In genomic region chr14:87993485-87993809, GRCh38 we compare ENCODE assay signal across 8 cellular contexts. TPM values are rescaled to one million over a fixed set of nuclear protein-coding genes. Genes with fewer than 3 reads are reported as not detected.
DNase-seq lines count a peak whose midpoint lies in the region; ATAC-seq and TF ChIP-seq lines count a peak whose summit lies in the region.

No MANE protein-coding gene starts in this region.

- H2AK5ac ChIP-seq in IMR-90 (ENCODE audit: low read depth, low read length) = peak overlapping the region; percentile 65; the same call in 1 of the 2 replicates

- TF ChIP-seq CTCF in Caco-2 (IDR thresholded peaks at IDR 0.05; ENCODE audit: insufficient read depth in 1 of 2, low read depth in 1 of 2, low read length in 1 of 2, severe bottlenecking in 1 of 2, unreplicated experiment in 1 of 2) (no peak), IMR-90 (conservative IDR thresholded peaks at IDR 0.05; ENCODE audit: low read depth, low read length) (no peak), osteoblast (IDR thresholded peaks at IDR 0.05; ENCODE audit: extremely low read depth, low read depth, low read length) (no peak)

- dilution Hi-C loops in IMR-90 (cut with HindIII; ENCODE audit: low sequenced_read_pairs, unreplicated experiment) = no loop called here

- peaks cover 0 to 12% of the 10 kb centered on the region in 2 experiments; a peak in 1 of 4 replicates for H3K79me1 ChIP-seq in IMR-90 (ENCODE audit: low read depth in 1 of 2, low read length in 2 of 2)

- peaks cover 17% of the 10 kb centered on the region for H3K4me1 ChIP-seq in Caco-2
- H3K4me1 ChIP-seq in IMR-90 (ENCODE audit: control insufficient read depth, insufficient read depth, low read length) = peaks cover 8% of the 10 kb centered on the region
- H3K4me1 ChIP-seq in ectodermal cell (ENCODE audit: control insufficient read depth, insufficient read depth, low read length) = no peaks in the 10 kb centered on the region
- H3K4me1 ChIP-seq in osteoblast (ENCODE audit: insufficient read depth, low read length) = peaks cover 18% of the 10 kb centered on the region

- no peak for TF ChIP-seq RAD21 in IMR-90 (IDR thresholded peaks at IDR 0.05; ENCODE audit: low read length)

- H3K4me3 Mint-ChIP-seq in Caco-2 (ENCODE audit: unreplicated experiment) = peak overlapping the region; percentile 72

- H3K79me2 ChIP-seq in osteoblast (ENCODE audit: insufficient read depth, low read length) = no peaks in the 10 kb centered on the region

- H3K36me3 ChIP-seq in Caco-2 (ENCODE audit: control insufficient read depth, insufficient read depth, low read length) (no peaks in the 10 kb centered on the region), IMR-90 (ENCODE audit: control insufficient read depth, insufficient read depth, low read length) (no peaks in the 10 kb centered on the region), ectodermal cell (ENCODE audit: control insufficient read depth, insufficient read depth, low read length) (no peaks in the 10 kb centered on the region), osteoblast (ENCODE audit: insufficient read depth, low read length) (no peaks in the 10 kb centered on the region)

- H3K4ac ChIP-seq in IMR-90 (ENCODE audit: low read depth, low read length) = peak overlapping the region; percentile 97

- peak overlapping the region; percentile 43 for H2BK5ac ChIP-seq in IMR-90 (ENCODE audit: low read depth, low read length, poor library complexity, severe bottlenecking)

- peak overlapping the region; percentile 86 for H3K56ac ChIP-seq in IMR-90 (ENCODE audit: extremely low read depth, insufficient read depth, low read length)

- TF ChIP-seq POLR2A in IMR-90 (IDR thresholded peaks at IDR 0.05; ENCODE audit: low read depth, low read length) = no peak

- H3K9me3 Mint-ChIP-seq in Caco-2 (ENCODE audit: unreplicated experiment) = no peaks in the 10 kb centered on the region

- H3K4me1 Mint-ChIP-seq in Caco-2 (ENCODE audit: low read depth, unreplicated experiment) = peaks cover 13% of the 10 kb centered on the region

- POLR2A ChIA-PET in Caco-2 (lab: Charles Lee) = interaction anchor here (0.8 kb wide), 1 partner anchor 276 kb away, joined by 4 read pairs; no protein-coding TSS in a partner anchor
- POLR2A ChIA-PET in IMR-90 (lab: Charles Lee; ENCODE audit: unreplicated experiment) = interaction anchor here (0.6 to 0.7 kb wide), 2 partner anchors 10 to 381 kb away, joined by 5 to 6 read pairs; no protein-coding TSS in a partner anchor

- peak overlapping the region; percentile 92 for H3K18ac ChIP-seq in IMR-90 (ENCODE audit: low read depth, low read length)

- H3K4me2 ChIP-seq in IMR-90 (ENCODE audit: low read depth, low read length) (peak overlapping the region; percentile 84), osteoblast (ENCODE audit: insufficient read depth, low read length) (peak overlapping the region; percentile 79)

- peaks cover 3% of the 10 kb centered on the region; the same call in 1 of the 2 replicates for H3K9me1 ChIP-seq in IMR-90 (ENCODE audit: insufficient read depth, low read length)

- H4K20me1 ChIP-seq in IMR-90 (ENCODE audit: insufficient read depth, low read length) = no peaks in the 10 kb centered on the region
- H4K20me1 ChIP-seq in osteoblast (ENCODE audit: insufficient read depth, low read length) = no peaks in the 10 kb centered on the region

- H4K8ac ChIP-seq in IMR-90 (ENCODE audit: low read depth in 2 of 2, low read length in 2 of 2) = peak overlapping the region; percentile 98 to 99

- peak overlapping the region; percentile 94 for H4K91ac ChIP-seq in IMR-90 (ENCODE audit: insufficient read depth, low read depth, low read length)

- H3K4me3 ChIP-seq in Caco-2 (ENCODE audit: low read depth, low read length) (peak overlapping the region; percentile 75), IMR-90 (ENCODE audit: insufficient read depth, low read depth, low read length) (peak overlapping the region; percentile 65), ectodermal cell (ENCODE audit: insufficient read depth, low read depth, low read length) (peak overlapping the region; percentile 74), osteoblast (ENCODE audit: insufficient read depth, low read length) (peak overlapping the region; percentile 82)

- WGBS in IMR-90 (ENCODE audit: extremely low coverage in 2 of 2, insufficient read length in 1 of 2), 2 experiments = no CpG with 5 or more reads among the region's 5 CpGs
- WGBS in ectodermal cell, 2 experiments = 66 to 68% methylated on average over 4 to 5 of the region's 5 CpGs

- H3K9ac ChIP-seq in IMR-90 (ENCODE audit: low read depth, low read length) = peak overlapping the region; percentile 61

- peak overlapping the region; percentile 98 for H4K5ac ChIP-seq in IMR-90 (ENCODE audit: low read depth, low read length)

- H3K9me3 ChIP-seq in Caco-2 (no peaks in the 10 kb centered on the region), IMR-90 (ENCODE audit: control insufficient read depth, insufficient read depth, low read length) (no peaks in the 10 kb centered on the region), ectodermal cell (ENCODE audit: control insufficient read depth, low read length) (peaks cover 3% of the 10 kb centered on the region), osteoblast (ENCODE audit: low read depth, low read length) (no peaks in the 10 kb centered on the region)

- no peaks in the 10 kb centered on the region for H3K36me3 Mint-ChIP-seq in Caco-2 (ENCODE audit: insufficient read depth, unreplicated experiment)

- H3K14ac ChIP-seq in IMR-90 (replicated peaks; ENCODE audit: low read depth, low read length) = peak overlapping the region; percentile 99

- intact Hi-C loops in Caco-2 (cut with micrococcal nuclease; ENCODE audit: unreplicated experiment) = loop anchor here (1.0 kb wide), 1 partner anchor 31 kb away; no protein-coding TSS in a partner anchor
- intact Hi-C loops in IMR-90 (cut with micrococcal nuclease) = no loop called here

- in situ Hi-C loops in IMR-90 (cut with MboI; ENCODE audit: low sequenced_read_pairs) = no loop called here

- H3K27me3 ChIP-seq in Caco-2 (replicated peaks; ENCODE audit: control insufficient read depth, insufficient read depth, low read length) = no peaks in the 10 kb centered on the region
- H3K27me3 ChIP-seq in IMR-90 (ENCODE audit: control insufficient read depth, insufficient read depth, low read length) = no peaks in the 10 kb centered on the region
- H3K27me3 ChIP-seq in ectodermal cell (ENCODE audit: control insufficient read depth, insufficient read depth, low read length, poor library complexity, severe bottlenecking) = no peaks in the 10 kb centered on the region
- no peaks in the 10 kb centered on the region for H3K27me3 ChIP-seq in osteoblast (ENCODE audit: insufficient read depth, low read length)

- ATAC-seq in IMR-90 (ENCODE audit: low read depth) = no peak
- no peak for ATAC-seq in HG02642 (IDR thresholded peaks at IDR 0.05; ENCODE audit: poor library complexity, unreplicated experiment)
- no peak for ATAC-seq in HG03280 (IDR thresholded peaks at IDR 0.05; ENCODE audit: unreplicated experiment)
- no peak for ATAC-seq in GM21786 (IDR thresholded peaks at IDR 0.05; ENCODE audit: unreplicated experiment)

- DNase-seq in Caco-2 = no peak
- no peak for DNase-seq in IMR-90
- no peak for DNase-seq in osteoblast (ENCODE audit: insufficient read length, low spot score, missing footprints)
- no peak for DNase-seq in activated CD4-positive, CD25-positive, alpha-beta regulatory T cell (lab: John Stamatoyannopoulos, UW)

- H2BK15ac ChIP-seq in IMR-90 (ENCODE audit: low read depth, low read length) = peak overlapping the region; percentile 80; the same call in 2 of the 3 replicates

- H2AFZ ChIP-seq in IMR-90 (replicated peaks; ENCODE audit: low read length, poor library complexity) = peak overlapping the region; percentile 97
- peak overlapping the region; percentile 94 for H2AFZ ChIP-seq in osteoblast (ENCODE audit: low read length)

- H3K27me3 Mint-ChIP-seq in Caco-2 (ENCODE audit: insufficient read depth, unreplicated experiment) = no peaks in the 10 kb centered on the region

- CTCF ChIA-PET in Caco-2 (lab: Charles Lee) = interaction anchor here (0.6 to 1.6 kb wide), 5 partner anchors 40 to 1019 kb away, joined by 3 to 7 read pairs (median 6); no protein-coding TSS in a partner anchor
- CTCF ChIA-PET in IMR-90 (lab: Yijun Ruan, JAX) = interaction anchor here (0.7 kb wide), 1 partner anchor 567 kb away, joined by 3 read pairs; no protein-coding TSS in a partner anchor

- peak overlapping the region; percentile 89 for H2AK9ac ChIP-seq in IMR-90 (replicated peaks; ENCODE audit: low read depth, low read length, poor library complexity)

- H3K23ac ChIP-seq in IMR-90 (ENCODE audit: low read depth, low read length) = peak overlapping the region; percentile 96

- H2BK20ac ChIP-seq in IMR-90 (ENCODE audit: low read depth, low read length) = peak overlapping the region; percentile 86; the same call in 1 of the 2 replicates

- H2BK120ac ChIP-seq in IMR-90 (ENCODE audit: low read depth, low read length) = peak overlapping the region; percentile 84

- BruUV-seq in Caco-2 (replicated peaks; lab: Mats Ljungman, UMichigan) (TSS peak; percentile 98), IMR-90 (replicated peaks; lab: Mats Ljungman, UMichigan) (no TSS peak)

- H3K27ac Mint-ChIP-seq in Caco-2 (ENCODE audit: unreplicated experiment) = peak overlapping the region; percentile 90

- H3K27ac ChIP-seq in IMR-90 (ENCODE audit: insufficient read depth, low read length) = peak overlapping the region; percentile 80
- peak overlapping the region; percentile 87 for H3K27ac ChIP-seq in ectodermal cell (ENCODE audit: insufficient read depth, low read depth, low read length, poor library complexity, severe bottlenecking)
- peak overlapping the region; percentile 84 for H3K27ac ChIP-seq in osteoblast (ENCODE audit: low read depth, low read length)

RNA-seq across cellular contexts. Expression of gene GALC, which starts 0.5 kb away (rescaled TPM):
- 16.3 and 19.9 TPM in 2 replicates for total RNA-seq in Caco-2 (2022)
- 7.9 and 9.7 TPM in 2 replicates for total RNA-seq in IMR-90 (2012; rRNA removed)
- polyA plus RNA-seq in IMR-90 (2012; rRNA removed) = 4.5 and 6.3 TPM in 2 replicates
- polyA plus RNA-seq in IMR-90 (2012; cell fraction: cytosol; rRNA removed) = 3.7 and 4.7 TPM in 2 replicates
- 3.2 and 7.3 TPM in 2 replicates for polyA plus RNA-seq in IMR-90 (2012; cell fraction: nucleus; rRNA removed; ENCODE audit: low replicate concordance)
- polyA plus RNA-seq in ectodermal cell (2013, experiment 1 of 4) = 36.4 TPM
- 36.8 TPM for polyA plus RNA-seq in ectodermal cell (2013, experiment 2 of 4)
- polyA plus RNA-seq in ectodermal cell (2013, experiment 3 of 4) = 34.7 TPM
- polyA plus RNA-seq in ectodermal cell (2013, experiment 4 of 4) = 38.8 TPM
- total RNA-seq in osteoblast = 17.0 and 23.6 TPM in 2 replicates

RNA-seq across cellular contexts. Expression of gene GPR65, which starts 11.5 kb away (rescaled TPM):
- total RNA-seq in Caco-2 (2022) (not detected in 2 replicates), IMR-90 (2012; rRNA removed) (0.18 and 0.28 TPM in 2 replicates), osteoblast (under 0.01 TPM in 2 replicates)
- polyA plus RNA-seq in IMR-90 (2012; rRNA removed) = 0.05 TPM in 1 of 2 replicates, not detected in the other
- polyA plus RNA-seq in IMR-90 (2012; cell fraction: cytosol; rRNA removed) = not detected in 2 replicates
- 0.03 TPM in 1 of 2 replicates, not detected in the other for polyA plus RNA-seq in IMR-90 (2012; cell fraction: nucleus; rRNA removed; ENCODE audit: low replicate concordance)
- not detected for polyA plus RNA-seq in ectodermal cell (2013, experiment 1 of 4)
- polyA plus RNA-seq in ectodermal cell (2013, experiment 2 of 4) = not detected
- not detected for polyA plus RNA-seq in ectodermal cell (2013, experiment 3 of 4)
- not detected for polyA plus RNA-seq in ectodermal cell (2013, experiment 4 of 4)
